1 cellular context compared by ENCODE assay signal in the genomic region with DNA sequence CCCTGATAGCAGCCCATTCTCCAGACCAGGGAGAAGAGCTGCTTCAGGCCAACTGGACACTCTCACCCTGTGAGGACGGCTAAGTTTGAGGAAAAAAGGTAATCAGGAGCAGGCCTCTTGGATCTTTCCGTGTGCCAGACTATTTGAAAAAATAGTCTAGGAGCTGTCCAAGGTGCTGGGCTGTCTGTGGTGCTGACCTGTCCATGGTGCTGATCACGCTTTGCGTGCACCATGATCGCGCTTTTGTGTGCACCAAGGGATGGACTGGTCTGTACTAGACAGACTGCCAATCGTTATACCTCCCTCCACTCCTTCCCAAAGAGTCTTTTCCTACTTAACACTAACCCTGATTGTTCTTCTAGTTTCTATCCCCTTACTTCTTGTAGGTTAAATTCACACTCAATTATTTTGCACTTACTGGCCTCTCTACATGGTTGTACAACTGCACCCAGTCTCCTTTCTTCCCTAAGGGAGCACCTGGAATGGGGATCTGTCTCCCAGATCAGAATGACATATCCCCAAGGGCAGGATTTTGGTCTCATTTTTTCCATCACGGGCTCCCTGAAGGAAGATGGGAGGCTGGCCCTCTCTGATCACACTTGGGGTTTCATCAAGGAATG.
TF ChIP-seq lines count a peak whose summit lies in the region.

No MANE protein-coding gene starts in this region.

TF ChIP-seq in K562, 482 proteins besides CTCF, POLR2A, EP300 and RAD21 (continued from another document and continues in another):
- no peak; the same call in 1 of the 2 replicates for TF ChIP-seq TCFL5 (CRISPR knock-in tag; conservative IDR thresholded peaks at IDR 0.05)
- TF ChIP-seq KLF1 (tag; IDR thresholded peaks at IDR 0.05), result no peak
- peak in 1 of 2 experiments; percentile 89; a peak in 2 of 4 replicates for TF ChIP-seq FOXA3 (CRISPR knock-in tag; conservative IDR thresholded peaks at IDR 0.05 in 1 of 2, IDR thresholded peaks at IDR 0.05 in 1 of 2)
- TF ChIP-seq FUS (optimal IDR thresholded peaks at IDR 0.05; ENCODE audit: low read depth, low read length), result no peak
- no peak for TF ChIP-seq NR2C1 (IDR thresholded peaks at IDR 0.05)
- peak; percentile 74 for TF ChIP-seq NR2C1 (tag; IDR thresholded peaks at IDR 0.05)
- peak; percentile 92 for TF ChIP-seq ZNF583 (CRISPR knock-in tag; IDR thresholded peaks at IDR 0.05)
- no peak for TF ChIP-seq ZNF280A (IDR thresholded peaks at IDR 0.05; ENCODE audit: low read depth, partially characterized antibody)
- no peak for TF ChIP-seq SMC3 (conservative IDR thresholded peaks at IDR 0.05; ENCODE audit: insufficient read depth, low read depth, low read length)
- TF ChIP-seq ZKSCAN1 (IDR thresholded peaks at IDR 0.05; ENCODE audit: low read depth, low read length), result peak; percentile 13; the same call in 1 of the 2 replicates
- TF ChIP-seq ESRRA (IDR thresholded peaks at IDR 0.05; ENCODE audit: borderline replicate concordance, low read depth), result no peak
- no peak for TF ChIP-seq ZBTB26 (CRISPR knock-in tag; IDR thresholded peaks at IDR 0.05)
- no peak for TF ChIP-seq ZNF3 (CRISPR knock-in tag; IDR thresholded peaks at IDR 0.05)
- TF ChIP-seq KDM2B (CRISPR knock-in tag; IDR thresholded peaks at IDR 0.05), result no peak
- no peak for TF ChIP-seq RFX1 (IDR thresholded peaks at IDR 0.05)
- TF ChIP-seq ZNF224 (CRISPR knock-in tag; IDR thresholded peaks at IDR 0.05), result peak; percentile 98
- TF ChIP-seq CREM (IDR thresholded peaks at IDR 0.05; ENCODE audit: low read depth), result peak; percentile 86
- peak; percentile 99 for TF ChIP-seq ZNF197 (CRISPR knock-in tag; IDR thresholded peaks at IDR 0.05; ENCODE audit: low read depth)
- TF ChIP-seq RREB1 (CRISPR knock-in tag; IDR thresholded peaks at IDR 0.05), result peak; percentile 73; the same call in 1 of the 2 replicates
- no peak for TF ChIP-seq ETV1 (tag; conservative IDR thresholded peaks at IDR 0.05; ENCODE audit: low read depth)
- peak; percentile 98; the same call in 1 of the 2 replicates for TF ChIP-seq NR1H2 (CRISPR knock-in tag; IDR thresholded peaks at IDR 0.05)
- TF ChIP-seq CXXC5 (CRISPR knock-in tag; IDR thresholded peaks at IDR 0.05), result peak; percentile 91
- TF ChIP-seq KLF16 (IDR thresholded peaks at IDR 0.05), result no peak
- no peak for TF ChIP-seq U2AF2 (optimal IDR thresholded peaks at IDR 0.05; ENCODE audit: low read depth, low read length)
- TF ChIP-seq, protein P1, sequence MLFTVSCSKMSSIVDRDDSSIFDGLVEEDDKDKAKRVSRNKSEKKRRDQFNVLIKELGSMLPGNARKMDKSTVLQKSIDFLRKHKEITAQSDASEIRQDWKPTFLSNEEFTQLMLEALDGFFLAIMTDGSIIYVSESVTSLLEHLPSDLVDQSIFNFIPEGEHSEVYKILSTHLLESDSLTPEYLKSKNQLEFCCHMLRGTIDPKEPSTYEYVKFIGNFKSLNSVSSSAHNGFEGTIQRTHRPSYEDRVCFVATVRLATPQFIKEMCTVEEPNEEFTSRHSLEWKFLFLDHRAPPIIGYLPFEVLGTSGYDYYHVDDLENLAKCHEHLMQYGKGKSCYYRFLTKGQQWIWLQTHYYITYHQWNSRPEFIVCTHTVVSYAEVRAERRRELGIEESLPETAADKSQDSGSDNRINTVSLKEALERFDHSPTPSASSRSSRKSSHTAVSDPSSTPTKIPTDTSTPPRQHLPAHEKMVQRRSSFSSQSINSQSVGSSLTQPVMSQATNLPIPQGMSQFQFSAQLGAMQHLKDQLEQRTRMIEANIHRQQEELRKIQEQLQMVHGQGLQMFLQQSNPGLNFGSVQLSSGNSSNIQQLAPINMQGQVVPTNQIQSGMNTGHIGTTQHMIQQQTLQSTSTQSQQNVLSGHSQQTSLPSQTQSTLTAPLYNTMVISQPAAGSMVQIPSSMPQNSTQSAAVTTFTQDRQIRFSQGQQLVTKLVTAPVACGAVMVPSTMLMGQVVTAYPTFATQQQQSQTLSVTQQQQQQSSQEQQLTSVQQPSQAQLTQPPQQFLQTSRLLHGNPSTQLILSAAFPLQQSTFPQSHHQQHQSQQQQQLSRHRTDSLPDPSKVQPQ (CRISPR knock-in tag; IDR thresholded peaks at IDR 0.05; ENCODE audit: borderline replicate concordance), result no peak
- peak; percentile 34 for TF ChIP-seq POU5F1 (IDR thresholded peaks at IDR 0.05; ENCODE audit: borderline replicate concordance, low read depth, low read length, partially characterized antibody)
- no peak for TF ChIP-seq ZKSCAN3 (CRISPR knock-in tag; IDR thresholded peaks at IDR 0.05)
- TF ChIP-seq BCL6 (CRISPR knock-in tag; IDR thresholded peaks at IDR 0.05), result peak; percentile 87
- TF ChIP-seq ZNF449 (CRISPR knock-in tag; IDR thresholded peaks at IDR 0.05), result peak; percentile 86
- no peak for TF ChIP-seq TOE1 (IDR thresholded peaks at IDR 0.05; ENCODE audit: borderline replicate concordance)
- TF ChIP-seq TOE1 (CRISPR knock-in tag; IDR thresholded peaks at IDR 0.05; ENCODE audit: borderline replicate concordance, low read depth), result peak; percentile 99
- TF ChIP-seq ZNF668 (CRISPR knock-in tag; IDR thresholded peaks at IDR 0.05), result peak; percentile 87
- 0 out of 2 replicates have a peak, but pooled peaks have one; percentile 63 for TF ChIP-seq HIVEP1 (CRISPR knock-in tag; IDR thresholded peaks at IDR 0.05)
- TF ChIP-seq NCOA6 (IDR thresholded peaks at IDR 0.05), result peak; percentile 99
- TF ChIP-seq POLR2AphosphoS5 (IDR thresholded peaks at IDR 0.05; ENCODE audit: control insufficient read depth, insufficient read depth, low read depth, low read length), result no peak
- peak; percentile 49; the same call in 1 of the 2 replicates for TF ChIP-seq CEBPG (CRISPR knock-in tag; IDR thresholded peaks at IDR 0.05)
- no peak for TF ChIP-seq CEBPG (tag; conservative IDR thresholded peaks at IDR 0.05 in 1 of 2, IDR thresholded peaks at IDR 0.05 in 1 of 2)
- no peak for TF ChIP-seq ETS2 (tag; IDR thresholded peaks at IDR 0.05; ENCODE audit: borderline replicate concordance, poor library complexity, severe bottlenecking)
- no peak for TF ChIP-seq PRPF4 (IDR thresholded peaks at IDR 0.05; ENCODE audit: insufficient read depth, low read depth, low read length, poor library complexity, severe bottlenecking)
- TF ChIP-seq MEF2D (tag; conservative IDR thresholded peaks at IDR 0.05; ENCODE audit: low read depth), result 0 out of 2 replicates have a peak, but pooled peaks have one; percentile 67
- peak; percentile 92 for TF ChIP-seq BACH1 (tag; IDR thresholded peaks at IDR 0.05)
- TF ChIP-seq ZBTB49 (CRISPR knock-in tag; IDR thresholded peaks at IDR 0.05; ENCODE audit: borderline replicate concordance), result peak; percentile 99
- TF ChIP-seq GTF2B (IDR thresholded peaks at IDR 0.05; ENCODE audit: extremely low read depth, insufficient read length), result no peak
- no peak for TF ChIP-seq SMARCA5 (IDR thresholded peaks at IDR 0.05)
